Comparison of ENCODE assay signal across 11 cellular contexts in the genomic region with DNA sequence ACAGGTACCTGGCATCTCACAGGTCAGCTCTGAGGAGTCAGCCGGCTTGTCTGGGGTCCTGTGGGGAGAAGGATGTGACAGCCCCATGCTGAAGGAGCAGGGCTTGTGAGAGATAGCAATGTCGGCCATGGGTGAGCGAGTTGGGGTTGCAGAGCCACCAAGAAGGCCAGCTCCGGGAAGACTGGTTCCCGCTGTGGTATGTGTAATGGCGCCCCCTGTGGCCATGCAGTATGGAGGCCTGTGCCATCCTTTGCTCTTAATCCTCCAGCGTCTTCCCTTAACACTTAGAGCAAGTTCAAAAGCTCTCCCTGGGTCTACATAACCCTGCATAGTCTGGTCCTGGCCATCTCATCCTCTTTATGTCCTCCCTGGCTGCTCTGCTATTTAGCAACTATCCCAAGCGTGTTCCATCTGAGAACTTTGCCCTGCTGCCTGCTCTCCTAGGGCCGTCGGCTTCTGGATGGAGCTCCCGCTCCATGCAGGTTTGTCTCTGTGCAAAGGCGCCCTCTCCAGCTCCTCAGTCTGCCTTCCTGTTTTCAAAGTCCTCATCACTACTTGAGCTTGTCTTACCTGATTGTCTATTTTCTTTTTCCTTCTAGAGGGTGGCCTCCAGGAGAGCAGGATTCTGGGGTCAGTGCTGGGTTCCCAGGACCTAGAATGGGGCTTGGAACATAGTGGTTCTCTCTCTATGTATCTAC. TPM values are rescaled to one million over a fixed set of nuclear protein-coding genes. Genes with fewer than 3 reads are reported as not detected.
DNase-seq lines count a peak whose midpoint lies in the region; ATAC-seq and TF ChIP-seq lines count a peak whose summit lies in the region.
"Had no signal": no experiment of that assay in that cellular context is flagged by ENCODE, and none has a peak within 500 bp of the region (broad histone marks: within the 10 kb centered on the region; RNA-seq: fewer than 3 reads in every experiment).

No MANE protein-coding gene starts in this region.

- H3K36me3 Mint-ChIP-seq in activated CD8-positive, alpha-beta T cell treated with anti-CD3 and anti-CD28 coated beads for 36 hours (ENCODE audit: low read depth): peaks cover 2% of the 10 kb centered on the region
- peaks cover 4% of the 10 kb centered on the region for H3K36me3 Mint-ChIP-seq in activated CD8-positive, alpha-beta T cell treated with anti-CD3 and anti-CD28 coated beads, Interleukin-2, amount 10 ng/mL, durations not matched to agents 7 days and 5 days (ENCODE audit: low read depth)
- no peaks in the 10 kb centered on the region for H3K36me3 Mint-ChIP-seq in osteocyte (ENCODE audit: unreplicated experiment)
- no peaks in the 10 kb centered on the region for H3K36me3 Mint-ChIP-seq in T-helper 2 cell treated with Interferon-gamma antibody and Interleukin-4, amounts not matched to agents 5 μg/mL and 100 μg/mL, for 36 hours (ENCODE audit: low read depth)

- TF ChIP-seq CTCF in activated CD8-positive, alpha-beta T cell treated with anti-CD3 and anti-CD28 coated beads for 36 hours (IDR thresholded peaks at IDR 0.05): peak; percentile 50
- peak; percentile 16 for TF ChIP-seq CTCF in astrocyte of the spinal cord (IDR thresholded peaks at IDR 0.05; ENCODE audit: low read depth, low read length)
- peak; percentile 12 for TF ChIP-seq CTCF in osteocyte (IDR thresholded peaks at IDR 0.05)

- no peak overlapping the region for H3K4me3 ChIP-seq in astrocyte of the spinal cord (ENCODE audit: low read depth, low read length)
- H3K4me3 ChIP-seq: lung, thyroid gland had no signal

- CTCF ChIA-PET in activated CD8-positive, alpha-beta T cell treated with anti-CD3 and anti-CD28 coated beads for 36 hours (lab: Charles Lee): interaction anchor here (0.6 to 2.9 kb wide), 20 partner anchors 8 to 319 kb away, joined by 3 to 14 read pairs (median 4); a partner anchor contains a TSS
- CTCF ChIA-PET in activated CD8-positive, alpha-beta T cell treated with anti-CD3 and anti-CD28 coated beads, Interleukin-2, amount 10 ng/mL, durations not matched to agents 7 days and 5 days (lab: Charles Lee): interaction anchor here (0.7 to 1.7 kb wide), 6 partner anchors 11 to 392 kb away, joined by 3 to 5 read pairs (median 3); no protein-coding TSS in a partner anchor

- DNase-seq in activated CD8-positive, alpha-beta T cell treated with anti-CD3 and anti-CD28 coated beads for 36 hours: peak; percentile 39
- no peak for DNase-seq in activated CD8-positive, alpha-beta T cell treated with anti-CD3 and anti-CD28 coated beads, Interleukin-2, amount 10 ng/mL, durations not matched to agents 7 days and 5 days
- peak; percentile 11 for DNase-seq in HuH-7.5 (ENCODE audit: low spot score)
- no peak for DNase-seq in astrocyte of the spinal cord (ENCODE audit: low read depth, low spot score)
- DNase-seq in osteocyte (ENCODE audit: extremely low spot score, unreplicated experiment): no peak
- DNase-seq in T-helper 2 cell treated with Interferon-gamma antibody and Interleukin-4, amounts not matched to agents 5 μg/mL and 100 μg/mL, for 36 hours (ENCODE audit: low spot score): no peak
- no peak for DNase-seq in anterior cingulate cortex (lab: John Stamatoyannopoulos, UW)
- DNase-seq: SHP77 treated with DMSO at 0.1 percent for 48 hours, thyroid gland had no signal

- POLR2A ChIA-PET in activated CD8-positive, alpha-beta T cell treated with anti-CD3 and anti-CD28 coated beads for 36 hours (lab: Charles Lee): no interaction called here
- POLR2A ChIA-PET in activated CD8-positive, alpha-beta T cell treated with anti-CD3 and anti-CD28 coated beads, Interleukin-2, amount 10 ng/mL, durations not matched to agents 7 days and 5 days (lab: Charles Lee): interaction anchor here (0.6 to 0.9 kb wide), 2 partner anchors 21 to 1183 kb away, joined by 3 read pairs; no protein-coding TSS in a partner anchor

- H3K9me3 Mint-ChIP-seq in activated CD8-positive, alpha-beta T cell treated with anti-CD3 and anti-CD28 coated beads for 36 hours: peaks cover 4% of the 10 kb centered on the region
- H3K9me3 Mint-ChIP-seq in activated CD8-positive, alpha-beta T cell treated with anti-CD3 and anti-CD28 coated beads, Interleukin-2, amount 10 ng/mL, durations not matched to agents 7 days and 5 days (ENCODE audit: insufficient read depth): no peaks in the 10 kb centered on the region
- H3K9me3 Mint-ChIP-seq in osteocyte (ENCODE audit: unreplicated experiment): no peaks in the 10 kb centered on the region
- peaks cover 8% of the 10 kb centered on the region for H3K9me3 Mint-ChIP-seq in T-helper 2 cell treated with Interferon-gamma antibody and Interleukin-4, amounts not matched to agents 5 μg/mL and 100 μg/mL, for 36 hours

- in situ Hi-C loops in astrocyte of the spinal cord (cut with HindIII; ENCODE audit: low sequenced_read_pairs): no loop called here

- H3K4me1 Mint-ChIP-seq in activated CD8-positive, alpha-beta T cell treated with anti-CD3 and anti-CD28 coated beads for 36 hours (ENCODE audit: low read depth): peaks cover 7% of the 10 kb centered on the region
- H3K4me1 Mint-ChIP-seq in activated CD8-positive, alpha-beta T cell treated with anti-CD3 and anti-CD28 coated beads, Interleukin-2, amount 10 ng/mL, durations not matched to agents 7 days and 5 days (ENCODE audit: low read depth): peaks cover 19% of the 10 kb centered on the region
- H3K4me1 Mint-ChIP-seq in osteocyte (ENCODE audit: unreplicated experiment): no peaks in the 10 kb centered on the region
- H3K4me1 Mint-ChIP-seq in T-helper 2 cell treated with Interferon-gamma antibody and Interleukin-4, amounts not matched to agents 5 μg/mL and 100 μg/mL, for 36 hours (ENCODE audit: low read depth): peaks cover 6% of the 10 kb centered on the region

- intact Hi-C loops in activated CD8-positive, alpha-beta T cell treated with anti-CD3 and anti-CD28 coated beads for 36 hours (cut with micrococcal nuclease): no loop called here

- no peak overlapping the region for H3K27ac Mint-ChIP-seq in activated CD8-positive, alpha-beta T cell treated with anti-CD3 and anti-CD28 coated beads for 36 hours
- H3K27ac Mint-ChIP-seq in activated CD8-positive, alpha-beta T cell treated with anti-CD3 and anti-CD28 coated beads, Interleukin-2, amount 10 ng/mL, durations not matched to agents 7 days and 5 days: no peak overlapping the region
- no peak overlapping the region for H3K27ac Mint-ChIP-seq in osteocyte (ENCODE audit: unreplicated experiment)
- no peak overlapping the region for H3K27ac Mint-ChIP-seq in T-helper 2 cell treated with Interferon-gamma antibody and Interleukin-4, amounts not matched to agents 5 μg/mL and 100 μg/mL, for 36 hours

- H3K4me3 Mint-ChIP-seq in activated CD8-positive, alpha-beta T cell treated with anti-CD3 and anti-CD28 coated beads for 36 hours: no peak overlapping the region
- no peak overlapping the region for H3K4me3 Mint-ChIP-seq in activated CD8-positive, alpha-beta T cell treated with anti-CD3 and anti-CD28 coated beads, Interleukin-2, amount 10 ng/mL, durations not matched to agents 7 days and 5 days
- no peak overlapping the region for H3K4me3 Mint-ChIP-seq in osteocyte (ENCODE audit: unreplicated experiment)
- no peak overlapping the region for H3K4me3 Mint-ChIP-seq in T-helper 2 cell treated with Interferon-gamma antibody and Interleukin-4, amounts not matched to agents 5 μg/mL and 100 μg/mL, for 36 hours

- peaks cover 17% of the 10 kb centered on the region for H3K27me3 Mint-ChIP-seq in activated CD8-positive, alpha-beta T cell treated with anti-CD3 and anti-CD28 coated beads for 36 hours
- H3K27me3 Mint-ChIP-seq in activated CD8-positive, alpha-beta T cell treated with anti-CD3 and anti-CD28 coated beads, Interleukin-2, amount 10 ng/mL, durations not matched to agents 7 days and 5 days (ENCODE audit: low read depth): peaks cover 30% of the 10 kb centered on the region
- H3K27me3 Mint-ChIP-seq in osteocyte (ENCODE audit: unreplicated experiment): peaks cover 5% of the 10 kb centered on the region
- H3K27me3 Mint-ChIP-seq in T-helper 2 cell treated with Interferon-gamma antibody and Interleukin-4, amounts not matched to agents 5 μg/mL and 100 μg/mL, for 36 hours (ENCODE audit: low read depth): peaks cover 17% of the 10 kb centered on the region

- ATAC-seq in activated CD8-positive, alpha-beta T cell treated with anti-CD3 and anti-CD28 coated beads for 36 hours: peak; percentile 45
- ATAC-seq in activated CD8-positive, alpha-beta T cell treated with anti-CD3 and anti-CD28 coated beads, Interleukin-2, amount 10 ng/mL, durations not matched to agents 7 days and 5 days: no peak
- ATAC-seq in HG02571 (IDR thresholded peaks at IDR 0.05; ENCODE audit: unreplicated experiment): no peak

RNA-seq across cellular contexts. Expression of a gene that starts 40.8 kb away (rescaled TPM):
- not detected for total RNA-seq in activated CD8-positive, alpha-beta T cell treated with anti-CD3 and anti-CD28 coated beads for 36 hours
- total RNA-seq in activated CD8-positive, alpha-beta T cell treated with anti-CD3 and anti-CD28 coated beads, Interleukin-2, amount 10 ng/mL, durations not matched to agents 7 days and 5 days: not detected
- not detected in 2 replicates for total RNA-seq in osteocyte
- total RNA-seq: lung, thyroid gland had no signal

RNA-seq across cellular contexts. Expression of a gene that starts 41.6 kb away (rescaled TPM):
- not detected for total RNA-seq in activated CD8-positive, alpha-beta T cell treated with anti-CD3 and anti-CD28 coated beads for 36 hours
- total RNA-seq in activated CD8-positive, alpha-beta T cell treated with anti-CD3 and anti-CD28 coated beads, Interleukin-2, amount 10 ng/mL, durations not matched to agents 7 days and 5 days: not detected
- not detected in 2 replicates for total RNA-seq in osteocyte
- total RNA-seq: lung, thyroid gland had no signal

RNA-seq across cellular contexts. Expression of a gene that starts 55.5 kb away (rescaled TPM):
- not detected for total RNA-seq in activated CD8-positive, alpha-beta T cell treated with anti-CD3 and anti-CD28 coated beads for 36 hours
- not detected for total RNA-seq in activated CD8-positive, alpha-beta T cell treated with anti-CD3 and anti-CD28 coated beads, Interleukin-2, amount 10 ng/mL, durations not matched to agents 7 days and 5 days
- total RNA-seq in osteocyte: not detected in 2 replicates
- total RNA-seq: lung, thyroid gland had no signal

Comparison
In these comparisons a context has a peak if more than half of its experiments do, and no peak if none do; other contexts are left out.
1. DNase-seq: peak in activated CD8-positive, alpha-beta T cell treated with anti-CD3 and anti-CD28 coated beads for 36 hours (single experiment) and HuH-7.5 (single experiment); none in activated CD8-positive, alpha-beta T cell treated with anti-CD3 and anti-CD28 coated beads, Interleukin-2, amount 10 ng/mL, durations not matched to agents 7 days and 5 days (single experiment), astrocyte of the spinal cord (single experiment), osteocyte (single experiment), T-helper 2 cell treated with Interferon-gamma antibody and Interleukin-4, amounts not matched to agents 5 μg/mL and 100 μg/mL, for 36 hours (single experiment) and anterior cingulate cortex (0 of 58).
2. Peak in every context shown above with its lines, with median percentiles within 50 percentile points of each other: CTCF ChIP-seq.